Comparison of ENCODE assay signal across 29 cellular contexts in the genomic region with DNA sequence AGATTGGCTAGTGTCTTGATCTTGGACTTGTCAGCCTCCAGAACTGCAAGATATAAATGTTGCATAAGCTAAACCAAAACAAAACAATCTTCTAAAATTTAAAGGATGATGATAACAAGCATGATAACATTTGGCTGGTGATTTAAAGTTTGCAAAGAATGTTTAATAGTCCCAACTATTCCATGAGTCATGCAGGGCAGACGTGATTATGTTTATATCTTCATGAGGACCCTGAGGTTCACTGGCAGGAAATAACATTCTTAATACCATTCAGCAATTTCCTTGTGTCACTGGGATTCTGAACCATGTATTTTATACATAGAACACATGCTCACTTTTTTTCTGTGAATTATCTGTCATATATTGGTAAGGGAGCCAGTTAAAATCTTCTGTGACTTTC.
A peak's percentile ranks its signal among the peaks of the same experiment; 100 is the strongest.
DNase-seq lines count a peak whose midpoint lies in the region; ATAC-seq, FAIRE-seq and TF ChIP-seq lines count a peak whose summit lies in the region.
"Had no signal": no experiment of that assay in that cellular context is flagged by ENCODE, and none has a peak within 500 bp of the region (broad histone marks: within the 10 kb centered on the region; RNA-seq: fewer than 3 reads in every experiment).

No MANE protein-coding gene starts in this region.

- no peaks in the 10 kb centered on the region for H3K79me2 ChIP-seq in HCT116 (ENCODE audit: insufficient read depth, low read length)

- H3K4me2 ChIP-seq in HCT116 (ENCODE audit: low read length), result no peak overlapping the region

- no peak for TF ChIP-seq RAD21 in HCT116 (IDR thresholded peaks at IDR 0.05; ENCODE audit: low read depth)

- no peaks in the 10 kb centered on the region for H3K4me1 ChIP-seq in A673 (ENCODE audit: insufficient read depth, low read length, poor library complexity, severe bottlenecking)
- no peaks in the 10 kb centered on the region for H3K4me1 ChIP-seq in HCT116 (ENCODE audit: control insufficient read depth in 1 of 2, insufficient read depth in 2 of 2, low read length in 2 of 2)
- peaks cover 5% of the 10 kb centered on the region for H3K4me1 ChIP-seq in RWPE2 (ENCODE audit: insufficient read depth, poor library complexity, severe bottlenecking)
- H3K4me1 ChIP-seq: esophagus muscularis mucosa had no signal

- H3K27me3 ChIP-seq in A673 (replicated peaks; ENCODE audit: insufficient read depth, low read depth, low read length, poor library complexity), result no peaks in the 10 kb centered on the region
- H3K27me3 ChIP-seq in HCT116 (ENCODE audit: insufficient read depth, low read length), result no peaks in the 10 kb centered on the region
- no peaks in the 10 kb centered on the region for H3K27me3 ChIP-seq in RWPE2 (ENCODE audit: insufficient read depth, poor library complexity, severe bottlenecking)
- H3K27me3 ChIP-seq: esophagus muscularis mucosa, neutrophil had no signal

- H3K27ac ChIP-seq in A673 (ENCODE audit: low read depth, low read length, poor library complexity, severe bottlenecking) (no peak overlapping the region), HCT116 (ENCODE audit: low read depth, low read length) (no peak overlapping the region), RWPE2 (ENCODE audit: poor library complexity, severe bottlenecking) (peak overlapping the region; percentile 49)
- H3K27ac ChIP-seq: esophagus muscularis mucosa, HL-60, neutrophil, RWPE1, SK-N-MC had no signal

- no peak for TF ChIP-seq POLR2A in HCT116 (IDR thresholded peaks at IDR 0.05; ENCODE audit: borderline replicate concordance, extremely low read depth, insufficient read depth, insufficient read length)

- no peaks in the 10 kb centered on the region for H3K9me2 ChIP-seq in HCT116 (ENCODE audit: insufficient read depth)

- intact Hi-C loops in A673 (cut with micrococcal nuclease; ENCODE audit: unreplicated experiment), result no loop called here
- intact Hi-C loops in HCT116 (cut with micrococcal nuclease), result no loop called here

- H3K9ac ChIP-seq in HCT116 (ENCODE audit: low read length), result no peak overlapping the region

- RAD21 ChIA-PET in HCT116 (lab: Charles Lee; ENCODE audit: low non-redundant PET in 1 of 2, low total read pairs in 2 of 2, uncharacterized antibody in 2 of 2, unreplicated experiment in 2 of 2), result no interaction called here

- H4K20me1 ChIP-seq in HCT116 (ENCODE audit: insufficient read depth), result no peaks in the 10 kb centered on the region

- BruUV-seq in A673 (replicated peaks; lab: Mats Ljungman, UMichigan) (no TSS peak), HCT116 (replicated peaks; lab: Mats Ljungman, UMichigan) (no TSS peak)

- H3K4me3 ChIP-seq in A673 (ENCODE audit: low read depth, low read length, poor library complexity, severe bottlenecking) (no peak overlapping the region), HCT116 (replicated peaks in 1 of 2; ENCODE audit: low read depth in 1 of 2, low read length in 2 of 2) (no peak overlapping the region), RWPE2 (ENCODE audit: severe bottlenecking) (no peak overlapping the region), fibroblast of mammary gland (ENCODE audit: control insufficient read depth, low read depth, low read length) (no peak overlapping the region)
- H3K4me3 ChIP-seq: esophagus muscularis mucosa, SK-N-MC had no signal

- CTCF ChIA-PET in A673 (lab: Charles Lee), result no interaction called here
- CTCF ChIA-PET in HCT116 (lab: Charles Lee), result no interaction called here

- TF ChIP-seq CTCF in A673 (conservative IDR thresholded peaks at IDR 0.05; ENCODE audit: low read depth, low read length) (no peak), HCT116 (IDR thresholded peaks at IDR 0.05 in 2 of 3, conservative IDR thresholded peaks at IDR 0.05 in 1 of 3; ENCODE audit: borderline replicate concordance in 1 of 3, insufficient read depth in 1 of 3, low read depth in 2 of 3, low read length in 2 of 3) (no peak), RWPE2 (IDR thresholded peaks at IDR 0.05; ENCODE audit: poor library complexity, severe bottlenecking) (no peak), fibroblast of mammary gland (conservative IDR thresholded peaks at IDR 0.05; ENCODE audit: control insufficient read depth, insufficient read depth, low read depth, low read length) (no peak), D721Med (IDR thresholded peaks at IDR 0.05; ENCODE audit: insufficient read depth, missing control alignments) (no peak)

- ATAC-seq in HCT116 (no peak), RWPE2 (ENCODE audit: low read depth) (peak; percentile 55; the same call in 2 of the 3 replicates), GM21529 (IDR thresholded peaks at IDR 0.05; ENCODE audit: unreplicated experiment) (no peak), HG02885 (IDR thresholded peaks at IDR 0.05; ENCODE audit: poor library complexity, unreplicated experiment) (no peak)
- ATAC-seq: activated T-cell treated with anti-CD3 and anti-CD28 coated beads, Interleukin-2, amount 50 U/mL, for 4 hours; left ventricle myocardium superior; stimulated activated memory B cell treated with anti-CD40 and anti-IgM and Interleukin-4, amounts not matched to agents 10 μg/mL and 1 μg/mL and 100 μg/mL, for 72 hours had no signal

- FAIRE-seq in D721Med (lab: Jason Lieb, UNC), result no peak
- FAIRE-seq: keratinocyte had no signal

- H3K9me3 ChIP-seq in A673 (ENCODE audit: low read depth, low read length, poor library complexity, severe bottlenecking) (peaks cover 4% of the 10 kb centered on the region), HCT116 (ENCODE audit: control insufficient read depth in 1 of 2, insufficient read depth in 1 of 2, low read depth in 1 of 2, low read length in 2 of 2) (no peaks in the 10 kb centered on the region), RWPE2 (ENCODE audit: severe bottlenecking) (peaks cover 1% of the 10 kb centered on the region)
- H3K9me3 ChIP-seq: esophagus muscularis mucosa, neutrophil had no signal

- POLR2A ChIA-PET in A673 (lab: Charles Lee; ENCODE audit: low non-redundant PET) (no interaction called here), HCT116 (lab: Charles Lee) (no interaction called here)

- DNase-seq in A673 (ENCODE audit: low spot score), result peak; percentile 75
- DNase-seq in HCT116 (ENCODE audit: low read depth, low spot score), result no peak
- no peak for DNase-seq in RWPE2 (ENCODE audit: low spot score)
- peak; percentile 8 for DNase-seq in fibroblast of mammary gland (ENCODE audit: low read depth)
- no peak for DNase-seq in T-helper 2 cell
- DNase-seq in D721Med (ENCODE audit: insufficient read length, low spot score), result no peak
- DNase-seq: ACHN; activated CD4-positive, alpha-beta T cell treated with anti-CD3 and anti-CD28 coated beads, Interleukin-2, amount 10 ng/mL, durations not matched to agents 24 days and 14 days; activated naive CD4-positive, alpha-beta T cell treated with Interleukin-2 at 50 U/mL for 16 hours; activated T-cell treated with anti-CD3 and anti-CD28 coated beads, Interleukin-2, amount 50 U/mL, for 4 hours; COR-L47; cortex of kidney; DMS79; HFFc6; left ventricle myocardium superior; naive B cell; NCI-H2081 treated with DMSO at 0.1 percent for 48 hours; NCI-H446 treated with DMSO at 0.1 percent for 48 hours; stimulated activated CD4-positive, alpha-beta T cell treated with anti-CD3 and anti-CD28 coated beads, Interleukin-4, amount 100 ng/mL, for 4 hours; substantia nigra had no signal

- H3K36me3 ChIP-seq in A673 (ENCODE audit: insufficient read depth, low read length, poor library complexity, severe bottlenecking), result no peaks in the 10 kb centered on the region
- H3K36me3 ChIP-seq in HCT116 (ENCODE audit: control insufficient read depth in 1 of 2, insufficient read depth in 2 of 2, low read length in 2 of 2), result peaks cover 0 to 3% of the 10 kb centered on the region in 2 experiments; a peak in 2 of 4 replicates
- H3K36me3 ChIP-seq in RWPE2 (ENCODE audit: low read depth), result no peaks in the 10 kb centered on the region
- H3K36me3 ChIP-seq: esophagus muscularis mucosa, neutrophil had no signal

- H2AFZ ChIP-seq in HCT116 (ENCODE audit: low read depth, low read length, poor library complexity, severe bottlenecking), result peak overlapping the region; percentile 42

TF ChIP-seq in HCT116, 20 proteins besides CTCF, POLR2A, EP300 and RAD21 (continues in another document):
- no peak for TF ChIP-seq CEBPB (IDR thresholded peaks at IDR 0.05; ENCODE audit: low read depth)
- TF ChIP-seq, protein P1, sequence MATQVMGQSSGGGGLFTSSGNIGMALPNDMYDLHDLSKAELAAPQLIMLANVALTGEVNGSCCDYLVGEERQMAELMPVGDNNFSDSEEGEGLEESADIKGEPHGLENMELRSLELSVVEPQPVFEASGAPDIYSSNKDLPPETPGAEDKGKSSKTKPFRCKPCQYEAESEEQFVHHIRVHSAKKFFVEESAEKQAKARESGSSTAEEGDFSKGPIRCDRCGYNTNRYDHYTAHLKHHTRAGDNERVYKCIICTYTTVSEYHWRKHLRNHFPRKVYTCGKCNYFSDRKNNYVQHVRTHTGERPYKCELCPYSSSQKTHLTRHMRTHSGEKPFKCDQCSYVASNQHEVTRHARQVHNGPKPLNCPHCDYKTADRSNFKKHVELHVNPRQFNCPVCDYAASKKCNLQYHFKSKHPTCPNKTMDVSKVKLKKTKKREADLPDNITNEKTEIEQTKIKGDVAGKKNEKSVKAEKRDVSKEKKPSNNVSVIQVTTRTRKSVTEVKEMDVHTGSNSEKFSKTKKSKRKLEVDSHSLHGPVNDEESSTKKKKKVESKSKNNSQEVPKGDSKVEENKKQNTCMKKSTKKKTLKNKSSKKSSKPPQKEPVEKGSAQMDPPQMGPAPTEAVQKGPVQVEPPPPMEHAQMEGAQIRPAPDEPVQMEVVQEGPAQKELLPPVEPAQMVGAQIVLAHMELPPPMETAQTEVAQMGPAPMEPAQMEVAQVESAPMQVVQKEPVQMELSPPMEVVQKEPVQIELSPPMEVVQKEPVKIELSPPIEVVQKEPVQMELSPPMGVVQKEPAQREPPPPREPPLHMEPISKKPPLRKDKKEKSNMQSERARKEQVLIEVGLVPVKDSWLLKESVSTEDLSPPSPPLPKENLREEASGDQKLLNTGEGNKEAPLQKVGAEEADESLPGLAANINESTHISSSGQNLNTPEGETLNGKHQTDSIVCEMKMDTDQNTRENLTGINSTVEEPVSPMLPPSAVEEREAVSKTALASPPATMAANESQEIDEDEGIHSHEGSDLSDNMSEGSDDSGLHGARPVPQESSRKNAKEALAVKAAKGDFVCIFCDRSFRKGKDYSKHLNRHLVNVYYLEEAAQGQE (IDR thresholded peaks at IDR 0.05; ENCODE audit: low read depth), result no peak
- TF ChIP-seq JUND (IDR thresholded peaks at IDR 0.05), result no peak
- no peak for TF ChIP-seq SIN3A (IDR thresholded peaks at IDR 0.05; ENCODE audit: low read depth)
- TF ChIP-seq EZH2 (IDR thresholded peaks at IDR 0.05), result no peak
- no peak for TF ChIP-seq POLR2AphosphoS5 (IDR thresholded peaks at IDR 0.05; ENCODE audit: low read depth, low read length)
- TF ChIP-seq MAX (IDR thresholded peaks at IDR 0.05), result no peak
- no peak for TF ChIP-seq EZH2phosphoT487 (IDR thresholded peaks at IDR 0.05; ENCODE audit: borderline replicate concordance)
- no peak for TF ChIP-seq TCF7L2 (IDR thresholded peaks at IDR 0.05; ENCODE audit: borderline replicate concordance, extremely low read depth, insufficient read depth, insufficient read length)

Comparison
In these comparisons a context has a peak if more than half of its experiments do, and no peak if none do; other contexts are left out.
1. DNase-seq: peak in A673 (single experiment) and fibroblast of mammary gland (single experiment); none in HCT116 (single experiment), RWPE2 (single experiment), T-helper 2 cell (0 of 5) and D721Med (single experiment).